Comparison of ENCODE assay signal across 20 cellular contexts in the genomic region with DNA sequence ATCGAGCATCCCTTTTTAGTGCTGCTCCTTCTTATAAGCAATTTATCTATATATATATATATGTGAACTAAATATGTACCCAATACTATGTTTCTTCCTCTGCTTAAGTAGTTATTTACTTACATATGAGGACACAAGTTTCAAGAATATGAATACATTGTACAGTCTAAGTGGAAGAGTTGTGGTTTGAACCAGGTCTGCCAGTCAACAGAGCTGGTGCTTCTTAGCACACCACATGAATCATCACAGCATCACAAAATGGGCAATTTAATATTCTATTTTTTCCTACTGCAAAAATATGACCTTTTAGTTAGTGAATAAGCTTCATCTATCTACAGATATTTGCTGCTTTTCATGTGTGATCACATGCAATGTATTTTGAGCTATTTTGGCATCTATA.
"Had no signal": no experiment of that assay in that cellular context is flagged by ENCODE, and none has a peak within 500 bp of the region (broad histone marks: within the 10 kb centered on the region; RNA-seq: fewer than 3 reads in every experiment).

No MANE protein-coding gene starts in this region.

- H3K27me3 ChIP-seq: ascending aorta, esophagus squamous epithelium, foreskin keratinocyte, left lung, spleen, thyroid gland had no signal

- H3K36me3 ChIP-seq: ascending aorta, esophagus squamous epithelium, left lung, spleen, thyroid gland, WERI-Rb-1 had no signal

- H3K4me1 ChIP-seq: left lung, spleen had no signal

- H3K4me1 Mint-ChIP-seq: activated CD4-positive, alpha-beta memory T cell treated with anti-CD3 and anti-CD28 coated beads, Interleukin-2, amount 10 ng/mL, durations not matched to agents 7 days and 5 days; activated CD4-positive, alpha-beta T cell treated with anti-CD3 and anti-CD28 coated beads for 36 hours had no signal

- H3K27ac ChIP-seq: ascending aorta, esophagus squamous epithelium, foreskin keratinocyte, left lung, spleen, thyroid gland, WERI-Rb-1 had no signal

- H3K4me3 Mint-ChIP-seq: activated CD4-positive, alpha-beta memory T cell treated with anti-CD3 and anti-CD28 coated beads, Interleukin-2, amount 10 ng/mL, durations not matched to agents 7 days and 5 days; activated CD4-positive, alpha-beta T cell treated with anti-CD3 and anti-CD28 coated beads for 36 hours; activated naive CD4-positive, alpha-beta T cell treated with anti-CD3 and anti-CD28 coated beads for 36 hours; activated T-cell treated with anti-CD3 and anti-CD28 coated beads, Interleukin-2, amount 50 U/mL, for 4 hours; dendritic cell treated with granulocyte-macrophage colony-stimulating factor and Interleukin-4, amounts not matched to agents 40 ng/mL and 50 ng/mL, for 4 days; nephron had no signal

- H3K9me3 ChIP-seq: ascending aorta, esophagus squamous epithelium, left lung, spleen, thyroid gland had no signal

- H3K27ac Mint-ChIP-seq: activated CD4-positive, alpha-beta memory T cell treated with anti-CD3 and anti-CD28 coated beads, Interleukin-2, amount 10 ng/mL, durations not matched to agents 7 days and 5 days; activated CD4-positive, alpha-beta T cell treated with anti-CD3 and anti-CD28 coated beads for 36 hours; activated naive CD4-positive, alpha-beta T cell treated with anti-CD3 and anti-CD28 coated beads for 36 hours; dendritic cell treated with granulocyte-macrophage colony-stimulating factor and Interleukin-4, amounts not matched to agents 40 ng/mL and 50 ng/mL, for 4 days; nephron had no signal

- ATAC-seq: activated CD4-positive, alpha-beta T cell treated with anti-CD3 and anti-CD28 coated beads for 36 hours; activated T-cell treated with anti-CD3 and anti-CD28 coated beads, Interleukin-2, amount 50 U/mL, for 4 hours; foreskin keratinocyte; left lung; sciatic nerve had no signal

- H3K27me3 Mint-ChIP-seq: activated CD4-positive, alpha-beta memory T cell treated with anti-CD3 and anti-CD28 coated beads, Interleukin-2, amount 10 ng/mL, durations not matched to agents 7 days and 5 days; activated CD4-positive, alpha-beta T cell treated with anti-CD3 and anti-CD28 coated beads for 36 hours; dendritic cell treated with granulocyte-macrophage colony-stimulating factor and Interleukin-4, amounts not matched to agents 40 ng/mL and 50 ng/mL, for 4 days had no signal

- H3K4me3 ChIP-seq: ascending aorta, esophagus squamous epithelium, left lung, spleen, thyroid gland had no signal

- DNase-seq: activated CD4-positive, alpha-beta memory T cell treated with anti-CD3 and anti-CD28 coated beads, Interleukin-2, amount 10 ng/mL, durations not matched to agents 7 days and 5 days; activated CD4-positive, alpha-beta T cell treated with anti-CD3 and anti-CD28 coated beads for 36 hours; activated naive CD4-positive, alpha-beta T cell treated with anti-CD3 and anti-CD28 coated beads for 36 hours; activated T-cell treated with anti-CD3 and anti-CD28 coated beads, Interleukin-2, amount 50 U/mL, for 4 hours; effector CD8-positive, alpha-beta T cell; esophagus squamous epithelium; foreskin keratinocyte; glutamatergic neuron; left lung; mammary epithelial cell; midbrain; spleen; stimulated activated naive CD4-positive, alpha-beta T cell treated with Interleukin-2 at 50 U/mL for 16 hours; SW 1271; thyroid gland; WERI-Rb-1 had no signal

- H3K9me3 Mint-ChIP-seq: activated CD4-positive, alpha-beta memory T cell treated with anti-CD3 and anti-CD28 coated beads, Interleukin-2, amount 10 ng/mL, durations not matched to agents 7 days and 5 days; activated naive CD4-positive, alpha-beta T cell treated with anti-CD3 and anti-CD28 coated beads for 36 hours; activated T-cell treated with anti-CD3 and anti-CD28 coated beads, Interleukin-2, amount 50 U/mL, for 4 hours; dendritic cell treated with granulocyte-macrophage colony-stimulating factor and Interleukin-4, amounts not matched to agents 40 ng/mL and 50 ng/mL, for 4 days; nephron had no signal
